In the genomic region with DNA sequence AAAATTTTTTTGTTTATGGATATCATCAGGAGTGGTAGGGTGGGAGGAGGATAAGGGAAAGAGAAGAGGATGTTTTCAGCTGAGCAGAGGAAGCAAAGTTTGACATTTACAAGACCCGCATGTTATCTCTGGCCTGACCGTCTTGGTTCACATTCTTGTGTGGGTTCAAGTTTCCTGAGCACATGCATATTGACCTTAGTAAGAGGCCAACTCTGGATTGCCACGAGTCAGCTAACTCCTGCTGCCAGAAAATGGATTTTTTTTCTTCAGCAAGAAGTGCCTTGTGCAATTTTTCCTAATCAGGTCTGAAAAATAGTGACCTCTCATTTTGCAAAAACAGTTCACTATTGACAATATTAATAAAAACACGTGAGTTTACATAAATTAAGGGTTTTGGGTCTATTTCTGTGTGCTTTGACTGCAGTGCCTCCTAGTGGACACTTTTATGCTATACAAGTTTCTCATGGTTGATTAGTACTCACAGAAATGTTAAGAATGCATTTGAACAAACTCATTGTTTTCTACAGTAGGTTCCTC, we compare ENCODE assay signal across 1 cellular context.
TF ChIP-seq lines count a peak whose summit lies in the region.

No MANE protein-coding gene starts in this region.

TF ChIP-seq in WTC11, 78 proteins besides CTCF, POLR2A, EP300 and RAD21 (continued from another document):
- TF ChIP-seq ARID4B (CRISPR knock-in tag; IDR thresholded peaks at IDR 0.05; ENCODE audit: borderline replicate concordance) = no peak
- no peak for TF ChIP-seq ZMAT4 (CRISPR knock-in tag; IDR thresholded peaks at IDR 0.05)
- no peak for TF ChIP-seq ZNF671 (CRISPR knock-in tag; IDR thresholded peaks at IDR 0.05)
- no peak for TF ChIP-seq CREB1 (CRISPR knock-in tag; IDR thresholded peaks at IDR 0.05)
- TF ChIP-seq TEAD4 (CRISPR knock-in tag; IDR thresholded peaks at IDR 0.05) = no peak
- no peak for TF ChIP-seq ZNF263 (CRISPR knock-in tag; IDR thresholded peaks at IDR 0.05; ENCODE audit: low read depth)
- no peak for TF ChIP-seq SP1 (CRISPR knock-in tag; conservative IDR thresholded peaks at IDR 0.05)
- no peak for TF ChIP-seq AR (CRISPR knock-in tag; IDR thresholded peaks at IDR 0.05)
